Comparison of ENCODE assay signal across 22 cellular contexts in genomic region chr11:8661036-8661435, GRCh38.
"Had no signal": no experiment of that assay in that cellular context is flagged by ENCODE, and none has a peak within 500 bp of the region (broad histone marks: within the 10 kb centered on the region; RNA-seq: fewer than 3 reads in every experiment).

No MANE protein-coding gene starts in this region.

- H3K4me3 ChIP-seq: MG63 had no signal

- H3K36me3 ChIP-seq: MG63 had no signal

- ATAC-seq: HepG2, Panc1, PC-3 had no signal

- FAIRE-seq: HepG2 had no signal

- H3K27me3 ChIP-seq: MG63 had no signal

- DNase-seq: IMR-90; Karpas-422; KG1; MG63; NCI-H1092; NCI-H1105 treated with DMSO at 0.1 percent for 48 hours; NCI-H1417 treated with DMSO at 0.1 percent for 48 hours; NCI-H146; NCI-H1694 treated with DMSO at 0.1 percent for 48 hours; NCI-H1930; NCI-H2081; NCI-H2107; NCI-H2227 treated with DMSO at 0.1 percent for 48 hours; NCI-H524; NCI-H526 treated with DMSO at 0.1 percent for 48 hours; NCI-H748 treated with DMSO at 0.1 percent for 48 hours; NK-92 treated with Interleukin-12 subunit alpha and Interleukin-12 subunit beta, amount 100 ng/mL, for 24 hours; PC-3; SHP77; SK-N-SH had no signal
